1 cellular context compared by ENCODE assay signal in genomic region chr4:1777822-1778641, GRCh38.
TF ChIP-seq lines count a peak whose summit lies in the region.

No MANE protein-coding gene starts in this region.

TF ChIP-seq in HepG2, 621 proteins besides CTCF, POLR2A, EP300 and RAD21 (continues in another document):
- TF ChIP-seq HOXD1 (CRISPR knock-in tag; IDR thresholded peaks at IDR 0.05) (0 out of 2 replicates have a peak, but pooled peaks have one; percentile 61), NRL (CRISPR knock-in tag; IDR thresholded peaks at IDR 0.05; ENCODE audit: borderline replicate concordance) (peak; percentile 27; the same call in 1 of the 2 replicates), SAP130 (CRISPR knock-in tag; IDR thresholded peaks at IDR 0.05; ENCODE audit: low read depth) (peak; percentile 54; the same call in 1 of the 2 replicates), RFXANK (CRISPR knock-in tag; IDR thresholded peaks at IDR 0.05) (0 out of 2 replicates have a peak, but pooled peaks have one; percentile 61), AHR (CRISPR knock-in tag; IDR thresholded peaks at IDR 0.05) (0 out of 2 replicates have a peak, but pooled peaks have one; percentile 8), POGZ (CRISPR knock-in tag; IDR thresholded peaks at IDR 0.05) (peak; percentile 20; the same call in 1 of the 2 replicates), TRIM24 (CRISPR knock-in tag; IDR thresholded peaks at IDR 0.05) (peak; percentile 62; the same call in 1 of the 2 replicates), RXRA (CRISPR knock-in tag; IDR thresholded peaks at IDR 0.05) (peak; percentile 45; the same call in 1 of the 2 replicates), ISL2 (CRISPR knock-in tag; IDR thresholded peaks at IDR 0.05) (peak; percentile 47; the same call in 1 of the 2 replicates), TP53 (CRISPR knock-in tag; conservative IDR thresholded peaks at IDR 0.05) (0 out of 2 replicates have a peak, but pooled peaks have one; percentile 46), CREBL2 (CRISPR knock-in tag; IDR thresholded peaks at IDR 0.05; ENCODE audit: borderline replicate concordance) (0 out of 2 replicates have a peak, but pooled peaks have one; percentile 61), ZBTB14 (CRISPR knock-in tag; IDR thresholded peaks at IDR 0.05) (peak; percentile 23; the same call in 1 of the 2 replicates), ZNF678 (CRISPR knock-in tag; IDR thresholded peaks at IDR 0.05) (0 out of 2 replicates have a peak, but pooled peaks have one; percentile 36), ZNF691 (CRISPR knock-in tag; IDR thresholded peaks at IDR 0.05; ENCODE audit: borderline replicate concordance, low read depth) (no peak), TFAP4 (IDR thresholded peaks at IDR 0.05; ENCODE audit: borderline replicate concordance, low read depth) (peak; percentile 38; the same call in 1 of the 2 replicates), ZXDC (CRISPR knock-in tag; IDR thresholded peaks at IDR 0.05) (peak; percentile 45; the same call in 1 of the 2 replicates), ZNF782 (CRISPR knock-in tag; IDR thresholded peaks at IDR 0.05; ENCODE audit: borderline replicate concordance) (no peak), TAF1 (CRISPR knock-in tag; IDR thresholded peaks at IDR 0.05) (0 out of 2 replicates have a peak, but pooled peaks have one; percentile 51), SP4 (CRISPR knock-in tag; IDR thresholded peaks at IDR 0.05) (0 out of 2 replicates have a peak, but pooled peaks have one; percentile 51), LCORL (IDR thresholded peaks at IDR 0.05) (no peak), LCORL (CRISPR knock-in tag; IDR thresholded peaks at IDR 0.05) (peak; percentile 83), YY1 (IDR thresholded peaks at IDR 0.05; ENCODE audit: insufficient read depth, insufficient replicate concordance, low read depth, low read length) (peak; percentile 48), ADNP (CRISPR knock-in tag; IDR thresholded peaks at IDR 0.05) (peak; percentile 81; the same call in 1 of the 2 replicates), SIX4 (CRISPR knock-in tag; IDR thresholded peaks at IDR 0.05) (0 out of 2 replicates have a peak, but pooled peaks have one; percentile 13), NFE2L2 (IDR thresholded peaks at IDR 0.05; ENCODE audit: low read length) (no peak), SOX6 (IDR thresholded peaks at IDR 0.05) (no peak), SOX6 (CRISPR knock-in tag; IDR thresholded peaks at IDR 0.05) (peak; percentile 86), ZNF281 (CRISPR knock-in tag; IDR thresholded peaks at IDR 0.05; ENCODE audit: borderline replicate concordance) (peak; percentile 75), HMG20A (CRISPR knock-in tag; IDR thresholded peaks at IDR 0.05; ENCODE audit: borderline replicate concordance) (no peak), TFE3 (CRISPR knock-in tag; IDR thresholded peaks at IDR 0.05) (0 out of 2 replicates have a peak, but pooled peaks have one; percentile 41), ZNF232 (CRISPR knock-in tag; IDR thresholded peaks at IDR 0.05; ENCODE audit: borderline replicate concordance) (peak; percentile 43; the same call in 1 of the 2 replicates), ZNF777 (CRISPR knock-in tag; IDR thresholded peaks at IDR 0.05) (0 out of 2 replicates have a peak, but pooled peaks have one; percentile 44), NFKB2 (CRISPR knock-in tag; IDR thresholded peaks at IDR 0.05; ENCODE audit: borderline replicate concordance) (peak; percentile 56; the same call in 1 of the 2 replicates), REPIN1 (CRISPR knock-in tag; IDR thresholded peaks at IDR 0.05; ENCODE audit: borderline replicate concordance, low read depth) (0 out of 2 replicates have a peak, but pooled peaks have one; percentile 45), RFXAP (CRISPR knock-in tag; IDR thresholded peaks at IDR 0.05; ENCODE audit: borderline replicate concordance) (peak; percentile 72; the same call in 1 of the 2 replicates), ZNF260 (CRISPR knock-in tag; IDR thresholded peaks at IDR 0.05; ENCODE audit: borderline replicate concordance, low read depth) (no peak), EZH2 (conservative IDR thresholded peaks at IDR 0.05; ENCODE audit: low read depth, low read length) (no peak), POLR2G (IDR thresholded peaks at IDR 0.05; ENCODE audit: low read depth, low read length) (peak; percentile 45; the same call in 1 of the 2 replicates), TFDP2 (CRISPR knock-in tag; IDR thresholded peaks at IDR 0.05) (peak; percentile 43; the same call in 1 of the 2 replicates), TARDBP (CRISPR knock-in tag; IDR thresholded peaks at IDR 0.05) (peak; percentile 39; the same call in 1 of the 2 replicates), ZSCAN20 (CRISPR knock-in tag; IDR thresholded peaks at IDR 0.05; ENCODE audit: borderline replicate concordance) (no peak), ZNF558 (CRISPR knock-in tag; IDR thresholded peaks at IDR 0.05; ENCODE audit: borderline replicate concordance) (peak; percentile 54; the same call in 1 of the 2 replicates), BRD4 (CRISPR knock-in tag; IDR thresholded peaks at IDR 0.05) (peak; percentile 36; the same call in 1 of the 2 replicates), CBX2 (IDR thresholded peaks at IDR 0.05; ENCODE audit: low read depth, low read length) (no peak), CBX2 (CRISPR knock-in tag; IDR thresholded peaks at IDR 0.05; ENCODE audit: low read depth) (no peak), ZNF547 (CRISPR knock-in tag; IDR thresholded peaks at IDR 0.05) (0 out of 2 replicates have a peak, but pooled peaks have one; percentile 74), ZFP36 (IDR thresholded peaks at IDR 0.05; ENCODE audit: borderline replicate concordance, low read depth, low read length, partially characterized antibody) (peak; percentile 99), MED1 (CRISPR knock-in tag; IDR thresholded peaks at IDR 0.05) (peak; percentile 65), HDAC1 (CRISPR knock-in tag; IDR thresholded peaks at IDR 0.05) (peak; percentile 73), PAXIP1 (CRISPR knock-in tag; conservative IDR thresholded peaks at IDR 0.05) (0 out of 2 replicates have a peak, but pooled peaks have one; percentile 35), KDM1A (CRISPR knock-in tag; IDR thresholded peaks at IDR 0.05) (peak; percentile 80; the same call in 1 of the 2 replicates), ZNF296 (CRISPR knock-in tag; conservative IDR thresholded peaks at IDR 0.05) (peak; percentile 99), ETV5 (CRISPR knock-in tag; IDR thresholded peaks at IDR 0.05; ENCODE audit: borderline replicate concordance) (peak; percentile 30; the same call in 1 of the 2 replicates), YEATS4 (CRISPR knock-in tag; IDR thresholded peaks at IDR 0.05; ENCODE audit: borderline replicate concordance) (peak; percentile 57; the same call in 1 of the 2 replicates)
